In the genomic region with DNA sequence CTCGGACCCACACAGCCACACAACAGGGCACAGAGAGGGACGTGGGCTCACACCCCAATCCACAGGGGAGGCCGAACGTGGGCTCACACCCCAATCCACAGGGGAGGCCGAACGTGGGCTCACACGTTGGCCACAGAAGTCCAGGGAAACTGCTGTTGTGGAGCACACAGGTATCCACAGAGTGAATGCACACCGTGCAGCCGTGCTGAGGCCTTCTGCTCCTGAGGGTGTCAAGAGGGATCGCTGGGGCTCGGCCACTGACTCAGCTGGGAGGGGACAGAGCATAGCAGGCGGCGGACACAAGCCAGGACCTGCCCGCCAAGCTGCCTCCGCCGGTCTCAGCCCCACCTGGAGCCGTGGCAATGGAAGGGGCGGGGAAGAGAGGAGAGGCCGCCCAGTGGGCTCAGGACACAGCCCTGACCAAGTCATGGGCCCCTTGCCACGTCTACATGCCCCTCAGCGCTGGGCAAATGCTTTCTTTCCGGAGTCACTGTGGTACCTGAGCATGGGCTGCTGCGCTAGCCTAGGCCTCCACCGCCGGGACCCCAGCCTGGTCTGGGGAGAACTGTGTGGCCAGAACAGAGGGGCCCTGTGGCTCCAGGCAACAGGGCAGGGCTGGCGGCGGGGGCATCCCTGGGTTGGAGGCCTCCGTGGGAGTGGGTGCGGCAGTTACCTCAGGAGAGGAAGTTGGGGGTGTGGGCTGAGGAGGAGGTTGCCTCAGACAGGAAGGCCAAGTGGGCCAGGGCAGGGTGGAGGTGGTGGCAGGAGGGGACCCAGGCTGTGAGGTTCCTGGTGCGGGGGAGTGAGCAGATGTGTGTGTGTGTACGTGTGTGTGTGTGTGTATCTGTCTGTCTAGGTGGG, we compare ENCODE assay signal across 1 cellular context.
TF ChIP-seq lines count a peak whose summit lies in the region.

No MANE protein-coding gene starts in this region.

TF ChIP-seq in K562, 482 proteins besides CTCF, POLR2A, EP300 and RAD21 (continued from another document and continues in another):
- TF ChIP-seq, protein P1, sequence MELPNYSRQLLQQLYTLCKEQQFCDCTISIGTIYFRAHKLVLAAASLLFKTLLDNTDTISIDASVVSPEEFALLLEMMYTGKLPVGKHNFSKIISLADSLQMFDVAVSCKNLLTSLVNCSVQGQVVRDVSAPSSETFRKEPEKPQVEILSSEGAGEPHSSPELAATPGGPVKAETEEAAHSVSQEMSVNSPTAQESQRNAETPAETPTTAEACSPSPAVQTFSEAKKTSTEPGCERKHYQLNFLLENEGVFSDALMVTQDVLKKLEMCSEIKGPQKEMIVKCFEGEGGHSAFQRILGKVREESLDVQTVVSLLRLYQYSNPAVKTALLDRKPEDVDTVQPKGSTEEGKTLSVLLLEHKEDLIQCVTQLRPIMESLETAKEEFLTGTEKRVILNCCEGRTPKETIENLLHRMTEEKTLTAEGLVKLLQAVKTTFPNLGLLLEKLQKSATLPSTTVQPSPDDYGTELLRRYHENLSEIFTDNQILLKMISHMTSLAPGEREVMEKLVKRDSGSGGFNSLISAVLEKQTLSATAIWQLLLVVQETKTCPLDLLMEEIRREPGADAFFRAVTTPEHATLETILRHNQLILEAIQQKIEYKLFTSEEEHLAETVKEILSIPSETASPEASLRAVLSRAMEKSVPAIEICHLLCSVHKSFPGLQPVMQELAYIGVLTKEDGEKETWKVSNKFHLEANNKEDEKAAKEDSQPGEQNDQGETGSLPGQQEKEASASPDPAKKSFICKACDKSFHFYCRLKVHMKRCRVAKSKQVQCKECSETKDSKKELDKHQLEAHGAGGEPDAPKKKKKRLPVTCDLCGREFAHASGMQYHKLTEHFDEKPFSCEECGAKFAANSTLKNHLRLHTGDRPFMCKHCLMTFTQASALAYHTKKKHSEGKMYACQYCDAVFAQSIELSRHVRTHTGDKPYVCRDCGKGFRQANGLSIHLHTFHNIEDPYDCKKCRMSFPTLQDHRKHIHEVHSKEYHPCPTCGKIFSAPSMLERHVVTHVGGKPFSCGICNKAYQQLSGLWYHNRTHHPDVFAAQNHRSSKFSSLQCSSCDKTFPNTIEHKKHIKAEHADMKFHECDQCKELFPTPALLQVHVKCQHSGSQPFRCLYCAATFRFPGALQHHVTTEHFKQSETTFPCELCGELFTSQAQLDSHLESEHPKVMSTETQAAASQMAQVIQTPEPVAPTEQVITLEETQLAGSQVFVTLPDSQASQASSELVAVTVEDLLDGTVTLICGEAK (IDR thresholded peaks at IDR 0.05), result 0 out of 2 replicates have a peak, but pooled peaks have one; percentile 30
- TF ChIP-seq, protein P1 (CRISPR knock-in tag; IDR thresholded peaks at IDR 0.05), result no peak
- TF ChIP-seq ZNF174 (CRISPR knock-in tag; IDR thresholded peaks at IDR 0.05) (no peak), CREB1 (IDR thresholded peaks at IDR 0.05) (no peak), CREB1 (CRISPR knock-in tag; IDR thresholded peaks at IDR 0.05) (no peak; the same call in 1 of the 2 replicates), ZNF311 (CRISPR knock-in tag; IDR thresholded peaks at IDR 0.05) (no peak), SREBF2 (CRISPR knock-in tag; IDR thresholded peaks at IDR 0.05) (no peak), KLF6 (CRISPR knock-in tag; IDR thresholded peaks at IDR 0.05; ENCODE audit: borderline replicate concordance) (no peak), SIN3B (IDR thresholded peaks at IDR 0.05; ENCODE audit: low read depth) (no peak), ZBED1 (IDR thresholded peaks at IDR 0.05) (no peak), KDM4B (IDR thresholded peaks at IDR 0.05; ENCODE audit: borderline replicate concordance in 2 of 2, low read depth in 1 of 2) (no peak), HDAC6 (IDR thresholded peaks at IDR 0.05; ENCODE audit: low read depth, low read length) (no peak)
- TF ChIP-seq, protein P2, sequence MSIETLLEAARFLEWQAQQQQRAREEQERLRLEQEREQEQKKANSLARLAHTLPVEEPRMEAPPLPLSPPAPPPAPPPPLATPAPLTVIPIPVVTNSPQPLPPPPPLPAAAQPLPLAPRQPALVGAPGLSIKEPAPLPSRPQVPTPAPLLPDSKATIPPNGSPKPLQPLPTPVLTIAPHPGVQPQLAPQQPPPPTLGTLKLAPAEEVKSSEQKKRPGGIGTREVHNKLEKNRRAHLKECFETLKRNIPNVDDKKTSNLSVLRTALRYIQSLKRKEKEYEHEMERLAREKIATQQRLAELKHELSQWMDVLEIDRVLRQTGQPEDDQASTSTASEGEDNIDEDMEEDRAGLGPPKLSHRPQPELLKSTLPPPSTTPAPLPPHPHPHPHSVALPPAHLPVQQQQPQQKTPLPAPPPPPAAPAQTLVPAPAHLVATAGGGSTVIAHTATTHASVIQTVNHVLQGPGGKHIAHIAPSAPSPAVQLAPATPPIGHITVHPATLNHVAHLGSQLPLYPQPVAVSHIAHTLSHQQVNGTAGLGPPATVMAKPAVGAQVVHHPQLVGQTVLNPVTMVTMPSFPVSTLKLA (conservative IDR thresholded peaks at IDR 0.05), result no peak
- TF ChIP-seq, protein P3, sequence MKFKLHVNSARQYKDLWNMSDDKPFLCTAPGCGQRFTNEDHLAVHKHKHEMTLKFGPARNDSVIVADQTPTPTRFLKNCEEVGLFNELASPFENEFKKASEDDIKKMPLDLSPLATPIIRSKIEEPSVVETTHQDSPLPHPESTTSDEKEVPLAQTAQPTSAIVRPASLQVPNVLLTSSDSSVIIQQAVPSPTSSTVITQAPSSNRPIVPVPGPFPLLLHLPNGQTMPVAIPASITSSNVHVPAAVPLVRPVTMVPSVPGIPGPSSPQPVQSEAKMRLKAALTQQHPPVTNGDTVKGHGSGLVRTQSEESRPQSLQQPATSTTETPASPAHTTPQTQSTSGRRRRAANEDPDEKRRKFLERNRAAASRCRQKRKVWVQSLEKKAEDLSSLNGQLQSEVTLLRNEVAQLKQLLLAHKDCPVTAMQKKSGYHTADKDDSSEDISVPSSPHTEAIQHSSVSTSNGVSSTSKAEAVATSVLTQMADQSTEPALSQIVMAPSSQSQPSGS (CRISPR knock-in tag; IDR thresholded peaks at IDR 0.05), result no peak
- TF ChIP-seq, protein P4, sequence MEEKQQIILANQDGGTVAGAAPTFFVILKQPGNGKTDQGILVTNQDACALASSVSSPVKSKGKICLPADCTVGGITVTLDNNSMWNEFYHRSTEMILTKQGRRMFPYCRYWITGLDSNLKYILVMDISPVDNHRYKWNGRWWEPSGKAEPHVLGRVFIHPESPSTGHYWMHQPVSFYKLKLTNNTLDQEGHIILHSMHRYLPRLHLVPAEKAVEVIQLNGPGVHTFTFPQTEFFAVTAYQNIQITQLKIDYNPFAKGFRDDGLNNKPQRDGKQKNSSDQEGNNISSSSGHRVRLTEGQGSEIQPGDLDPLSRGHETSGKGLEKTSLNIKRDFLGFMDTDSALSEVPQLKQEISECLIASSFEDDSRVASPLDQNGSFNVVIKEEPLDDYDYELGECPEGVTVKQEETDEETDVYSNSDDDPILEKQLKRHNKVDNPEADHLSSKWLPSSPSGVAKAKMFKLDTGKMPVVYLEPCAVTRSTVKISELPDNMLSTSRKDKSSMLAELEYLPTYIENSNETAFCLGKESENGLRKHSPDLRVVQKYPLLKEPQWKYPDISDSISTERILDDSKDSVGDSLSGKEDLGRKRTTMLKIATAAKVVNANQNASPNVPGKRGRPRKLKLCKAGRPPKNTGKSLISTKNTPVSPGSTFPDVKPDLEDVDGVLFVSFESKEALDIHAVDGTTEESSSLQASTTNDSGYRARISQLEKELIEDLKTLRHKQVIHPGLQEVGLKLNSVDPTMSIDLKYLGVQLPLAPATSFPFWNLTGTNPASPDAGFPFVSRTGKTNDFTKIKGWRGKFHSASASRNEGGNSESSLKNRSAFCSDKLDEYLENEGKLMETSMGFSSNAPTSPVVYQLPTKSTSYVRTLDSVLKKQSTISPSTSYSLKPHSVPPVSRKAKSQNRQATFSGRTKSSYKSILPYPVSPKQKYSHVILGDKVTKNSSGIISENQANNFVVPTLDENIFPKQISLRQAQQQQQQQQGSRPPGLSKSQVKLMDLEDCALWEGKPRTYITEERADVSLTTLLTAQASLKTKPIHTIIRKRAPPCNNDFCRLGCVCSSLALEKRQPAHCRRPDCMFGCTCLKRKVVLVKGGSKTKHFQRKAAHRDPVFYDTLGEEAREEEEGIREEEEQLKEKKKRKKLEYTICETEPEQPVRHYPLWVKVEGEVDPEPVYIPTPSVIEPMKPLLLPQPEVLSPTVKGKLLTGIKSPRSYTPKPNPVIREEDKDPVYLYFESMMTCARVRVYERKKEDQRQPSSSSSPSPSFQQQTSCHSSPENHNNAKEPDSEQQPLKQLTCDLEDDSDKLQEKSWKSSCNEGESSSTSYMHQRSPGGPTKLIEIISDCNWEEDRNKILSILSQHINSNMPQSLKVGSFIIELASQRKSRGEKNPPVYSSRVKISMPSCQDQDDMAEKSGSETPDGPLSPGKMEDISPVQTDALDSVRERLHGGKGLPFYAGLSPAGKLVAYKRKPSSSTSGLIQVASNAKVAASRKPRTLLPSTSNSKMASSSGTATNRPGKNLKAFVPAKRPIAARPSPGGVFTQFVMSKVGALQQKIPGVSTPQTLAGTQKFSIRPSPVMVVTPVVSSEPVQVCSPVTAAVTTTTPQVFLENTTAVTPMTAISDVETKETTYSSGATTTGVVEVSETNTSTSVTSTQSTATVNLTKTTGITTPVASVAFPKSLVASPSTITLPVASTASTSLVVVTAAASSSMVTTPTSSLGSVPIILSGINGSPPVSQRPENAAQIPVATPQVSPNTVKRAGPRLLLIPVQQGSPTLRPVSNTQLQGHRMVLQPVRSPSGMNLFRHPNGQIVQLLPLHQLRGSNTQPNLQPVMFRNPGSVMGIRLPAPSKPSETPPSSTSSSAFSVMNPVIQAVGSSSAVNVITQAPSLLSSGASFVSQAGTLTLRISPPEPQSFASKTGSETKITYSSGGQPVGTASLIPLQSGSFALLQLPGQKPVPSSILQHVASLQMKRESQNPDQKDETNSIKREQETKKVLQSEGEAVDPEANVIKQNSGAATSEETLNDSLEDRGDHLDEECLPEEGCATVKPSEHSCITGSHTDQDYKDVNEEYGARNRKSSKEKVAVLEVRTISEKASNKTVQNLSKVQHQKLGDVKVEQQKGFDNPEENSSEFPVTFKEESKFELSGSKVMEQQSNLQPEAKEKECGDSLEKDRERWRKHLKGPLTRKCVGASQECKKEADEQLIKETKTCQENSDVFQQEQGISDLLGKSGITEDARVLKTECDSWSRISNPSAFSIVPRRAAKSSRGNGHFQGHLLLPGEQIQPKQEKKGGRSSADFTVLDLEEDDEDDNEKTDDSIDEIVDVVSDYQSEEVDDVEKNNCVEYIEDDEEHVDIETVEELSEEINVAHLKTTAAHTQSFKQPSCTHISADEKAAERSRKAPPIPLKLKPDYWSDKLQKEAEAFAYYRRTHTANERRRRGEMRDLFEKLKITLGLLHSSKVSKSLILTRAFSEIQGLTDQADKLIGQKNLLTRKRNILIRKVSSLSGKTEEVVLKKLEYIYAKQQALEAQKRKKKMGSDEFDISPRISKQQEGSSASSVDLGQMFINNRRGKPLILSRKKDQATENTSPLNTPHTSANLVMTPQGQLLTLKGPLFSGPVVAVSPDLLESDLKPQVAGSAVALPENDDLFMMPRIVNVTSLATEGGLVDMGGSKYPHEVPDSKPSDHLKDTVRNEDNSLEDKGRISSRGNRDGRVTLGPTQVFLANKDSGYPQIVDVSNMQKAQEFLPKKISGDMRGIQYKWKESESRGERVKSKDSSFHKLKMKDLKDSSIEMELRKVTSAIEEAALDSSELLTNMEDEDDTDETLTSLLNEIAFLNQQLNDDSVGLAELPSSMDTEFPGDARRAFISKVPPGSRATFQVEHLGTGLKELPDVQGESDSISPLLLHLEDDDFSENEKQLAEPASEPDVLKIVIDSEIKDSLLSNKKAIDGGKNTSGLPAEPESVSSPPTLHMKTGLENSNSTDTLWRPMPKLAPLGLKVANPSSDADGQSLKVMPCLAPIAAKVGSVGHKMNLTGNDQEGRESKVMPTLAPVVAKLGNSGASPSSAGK (IDR thresholded peaks at IDR 0.05), result peak; percentile 82
- TF ChIP-seq, protein P5, sequence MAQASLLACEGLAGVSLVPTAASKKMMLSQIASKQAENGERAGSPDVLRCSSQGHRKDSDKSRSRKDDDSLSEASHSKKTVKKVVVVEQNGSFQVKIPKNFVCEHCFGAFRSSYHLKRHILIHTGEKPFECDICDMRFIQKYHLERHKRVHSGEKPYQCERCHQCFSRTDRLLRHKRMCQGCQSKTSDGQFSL (CRISPR knock-in tag; IDR thresholded peaks at IDR 0.05), result peak; percentile 82
- TF ChIP-seq, protein P5 (tag; IDR thresholded peaks at IDR 0.05), result no peak
- TF ChIP-seq, protein P6, sequence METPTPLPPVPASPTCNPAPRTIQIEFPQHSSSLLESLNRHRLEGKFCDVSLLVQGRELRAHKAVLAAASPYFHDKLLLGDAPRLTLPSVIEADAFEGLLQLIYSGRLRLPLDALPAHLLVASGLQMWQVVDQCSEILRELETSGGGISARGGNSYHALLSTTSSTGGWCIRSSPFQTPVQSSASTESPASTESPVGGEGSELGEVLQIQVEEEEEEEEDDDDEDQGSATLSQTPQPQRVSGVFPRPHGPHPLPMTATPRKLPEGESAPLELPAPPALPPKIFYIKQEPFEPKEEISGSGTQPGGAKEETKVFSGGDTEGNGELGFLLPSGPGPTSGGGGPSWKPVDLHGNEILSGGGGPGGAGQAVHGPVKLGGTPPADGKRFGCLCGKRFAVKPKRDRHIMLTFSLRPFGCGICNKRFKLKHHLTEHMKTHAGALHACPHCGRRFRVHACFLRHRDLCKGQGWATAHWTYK (CRISPR knock-in tag; IDR thresholded peaks at IDR 0.05), result no peak
